Comparison of ENCODE assay signal across 27 cellular contexts in the genomic region with DNA sequence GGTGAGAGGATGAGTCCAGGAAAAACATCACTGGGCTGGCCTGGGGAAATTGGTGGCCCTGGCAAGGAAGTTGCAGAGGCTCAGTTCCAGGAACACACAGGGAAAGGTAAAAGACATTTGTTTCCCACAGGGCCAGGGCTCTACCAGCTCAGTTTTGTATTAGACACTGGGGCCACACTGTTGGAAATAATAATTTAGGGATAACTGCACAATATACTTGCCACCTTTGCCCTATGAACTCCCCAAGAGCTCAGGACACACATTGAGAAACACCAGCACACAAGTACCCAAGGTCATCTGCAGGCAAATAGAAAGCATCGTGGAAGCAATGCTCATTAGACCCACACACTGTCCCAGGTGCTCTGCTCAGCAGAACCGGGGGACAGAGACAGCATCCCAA.
"Had no signal": no experiment of that assay in that cellular context is flagged by ENCODE, and none has a peak within 500 bp of the region (broad histone marks: within the 10 kb centered on the region; RNA-seq: fewer than 3 reads in every experiment).

No MANE protein-coding gene starts in this region.

- H3K27ac Mint-ChIP-seq: activated CD4-positive, alpha-beta memory T cell treated with anti-CD3 and anti-CD28 coated beads, Interleukin-2, amount 10 ng/mL, durations not matched to agents 7 days and 5 days; activated CD4-positive, alpha-beta T cell treated with anti-CD3 and anti-CD28 coated beads for 36 hours; activated CD4-positive, alpha-beta T cell treated with anti-CD3 and anti-CD28 coated beads, Interleukin-2, amount 10 ng/mL, durations not matched to agents 24 days and 14 days; activated naive CD4-positive, alpha-beta T cell treated with anti-CD3 and anti-CD28 coated beads, Interleukin-2, amount 10 ng/mL, durations not matched to agents 7 days and 5 days; activated naive CD4-positive, alpha-beta T cell treated with anti-CD3 and anti-CD28 coated beads, Interleukin-2, amount 50 U/mL, for 72 hours; activated naive CD8-positive, alpha-beta T cell treated with anti-CD3 and anti-CD28 coated beads, Interleukin-2, amount 10 ng/mL, durations not matched to agents 7 days and 5 days; activated T-cell treated with anti-CD3 and anti-CD28 coated beads, Interleukin-2, amount 50 U/mL, for 24 hours; activated T-cell treated with anti-CD3 and anti-CD28 coated beads, Interleukin-2, amount 50 U/mL, for 72 hours; dendritic cell treated with granulocyte-macrophage colony-stimulating factor and Interleukin-4, amounts not matched to agents 40 ng/mL and 50 ng/mL, for 4 days; endodermal cell had no signal

- H3K36me3 Mint-ChIP-seq: activated naive CD4-positive, alpha-beta T cell treated with anti-CD3 and anti-CD28 coated beads, Interleukin-2, amount 10 ng/mL, durations not matched to agents 7 days and 5 days; activated naive CD8-positive, alpha-beta T cell treated with anti-CD3 and anti-CD28 coated beads, Interleukin-2, amount 10 ng/mL, durations not matched to agents 7 days and 5 days had no signal

- H3K27me3 Mint-ChIP-seq: activated CD4-positive, alpha-beta memory T cell treated with anti-CD3 and anti-CD28 coated beads, Interleukin-2, amount 10 ng/mL, durations not matched to agents 7 days and 5 days; activated CD4-positive, alpha-beta T cell treated with anti-CD3 and anti-CD28 coated beads for 36 hours; activated CD4-positive, alpha-beta T cell treated with anti-CD3 and anti-CD28 coated beads, Interleukin-2, amount 10 ng/mL, durations not matched to agents 24 days and 14 days; activated naive CD4-positive, alpha-beta T cell treated with anti-CD3 and anti-CD28 coated beads, Interleukin-2, amount 10 ng/mL, durations not matched to agents 7 days and 5 days; activated naive CD8-positive, alpha-beta T cell treated with anti-CD3 and anti-CD28 coated beads, Interleukin-2, amount 10 ng/mL, durations not matched to agents 7 days and 5 days; dendritic cell treated with granulocyte-macrophage colony-stimulating factor and Interleukin-4, amounts not matched to agents 40 ng/mL and 50 ng/mL, for 4 days had no signal

- H3K4me3 Mint-ChIP-seq: activated CD4-positive, alpha-beta memory T cell treated with anti-CD3 and anti-CD28 coated beads, Interleukin-2, amount 10 ng/mL, durations not matched to agents 7 days and 5 days; activated CD4-positive, alpha-beta T cell treated with anti-CD3 and anti-CD28 coated beads for 36 hours; activated CD4-positive, alpha-beta T cell treated with anti-CD3 and anti-CD28 coated beads, Interleukin-2, amount 10 ng/mL, durations not matched to agents 24 days and 14 days; activated naive CD4-positive, alpha-beta T cell treated with anti-CD3 and anti-CD28 coated beads, Interleukin-2, amount 10 ng/mL, durations not matched to agents 7 days and 5 days; activated naive CD8-positive, alpha-beta T cell treated with anti-CD3 and anti-CD28 coated beads, Interleukin-2, amount 10 ng/mL, durations not matched to agents 7 days and 5 days; activated T-cell treated with anti-CD3 and anti-CD28 coated beads, Interleukin-2, amount 50 U/mL, for 24 hours; activated T-cell treated with anti-CD3 and anti-CD28 coated beads, Interleukin-2, amount 50 U/mL, for 72 hours; brain; dendritic cell treated with granulocyte-macrophage colony-stimulating factor and Interleukin-4, amounts not matched to agents 40 ng/mL and 50 ng/mL, for 4 days; endodermal cell had no signal

- H3K4me1 Mint-ChIP-seq: activated CD4-positive, alpha-beta memory T cell treated with anti-CD3 and anti-CD28 coated beads, Interleukin-2, amount 10 ng/mL, durations not matched to agents 7 days and 5 days; activated CD4-positive, alpha-beta T cell treated with anti-CD3 and anti-CD28 coated beads for 36 hours; activated CD4-positive, alpha-beta T cell treated with anti-CD3 and anti-CD28 coated beads, Interleukin-2, amount 10 ng/mL, durations not matched to agents 24 days and 14 days; activated naive CD4-positive, alpha-beta T cell treated with anti-CD3 and anti-CD28 coated beads, Interleukin-2, amount 10 ng/mL, durations not matched to agents 7 days and 5 days; activated naive CD8-positive, alpha-beta T cell treated with anti-CD3 and anti-CD28 coated beads, Interleukin-2, amount 10 ng/mL, durations not matched to agents 7 days and 5 days; endodermal cell had no signal

- H3K4me1 ChIP-seq: ascending aorta, breast epithelium, colonic mucosa had no signal

- H3K27me3 ChIP-seq: ascending aorta, breast epithelium, cardiac muscle cell, colonic mucosa had no signal

- H3K27ac ChIP-seq: ascending aorta, breast epithelium, cardiac muscle cell, colonic mucosa, dorsolateral prefrontal cortex had no signal

- H3K4me3 ChIP-seq: ascending aorta, breast epithelium, cardiac muscle cell, colonic mucosa, dorsolateral prefrontal cortex had no signal

- ATAC-seq: activated CD4-positive, alpha-beta T cell treated with anti-CD3 and anti-CD28 coated beads for 36 hours; activated naive CD4-positive, alpha-beta T cell treated with anti-CD3 and anti-CD28 coated beads, Interleukin-2, amount 50 U/mL, for 72 hours; activated T-cell treated with anti-CD3 and anti-CD28 coated beads, Interleukin-2, amount 50 U/mL, for 72 hours; esophagus mucosa had no signal

- H3K9me3 ChIP-seq: colonic mucosa had no signal

- H3K36me3 ChIP-seq: ascending aorta, breast epithelium, cardiac muscle cell, colonic mucosa had no signal

- DNase-seq: activated CD4-positive, alpha-beta memory T cell treated with anti-CD3 and anti-CD28 coated beads, Interleukin-2, amount 10 ng/mL, durations not matched to agents 7 days and 5 days; activated CD4-positive, alpha-beta T cell treated with anti-CD3 and anti-CD28 coated beads for 36 hours; activated CD4-positive, alpha-beta T cell treated with anti-CD3 and anti-CD28 coated beads, Interleukin-2, amount 10 ng/mL, durations not matched to agents 24 days and 14 days; activated CD4-positive, alpha-beta T cell treated with anti-CD3 and anti-CD28 coated beads, Interleukin-2, amount 50 U/mL, for 4 hours; activated CD4-positive, CD25-positive, alpha-beta regulatory T cell; activated CD4-positive, CD25-positive, alpha-beta regulatory T cell treated with anti-CD3 and anti-CD28 coated beads, Interleukin-2, amount 50 U/mL, for 72 hours; activated CD8-positive, alpha-beta memory T cell treated with anti-CD3 and anti-CD28 coated beads, Interleukin-2, amount 50 U/mL, for 48 hours; activated gamma-delta T cell; activated naive CD4-positive, alpha-beta T cell; activated naive CD4-positive, alpha-beta T cell treated with anti-CD3 and anti-CD28 coated beads, Interleukin-2, amount 10 ng/mL, durations not matched to agents 7 days and 5 days; activated naive CD8-positive, alpha-beta T cell treated with anti-CD3 and anti-CD28 coated beads, Interleukin-2, amount 10 ng/mL, durations not matched to agents 7 days and 5 days; activated T-cell treated with anti-CD3 and anti-CD28 coated beads for 4 hours; activated T-cell treated with anti-CD3 and anti-CD28 coated beads, Interleukin-2, amount 50 U/mL, for 24 hours; activated T-cell treated with anti-CD3 and anti-CD28 coated beads, Interleukin-2, amount 50 U/mL, for 72 hours; colonic mucosa; dorsolateral prefrontal cortex; effector memory CD4-positive, alpha-beta T cell; endodermal cell; foreskin fibroblast; T-helper 2 cell had no signal
